ENCODE assay signal across 1 cellular context in the genomic region with DNA sequence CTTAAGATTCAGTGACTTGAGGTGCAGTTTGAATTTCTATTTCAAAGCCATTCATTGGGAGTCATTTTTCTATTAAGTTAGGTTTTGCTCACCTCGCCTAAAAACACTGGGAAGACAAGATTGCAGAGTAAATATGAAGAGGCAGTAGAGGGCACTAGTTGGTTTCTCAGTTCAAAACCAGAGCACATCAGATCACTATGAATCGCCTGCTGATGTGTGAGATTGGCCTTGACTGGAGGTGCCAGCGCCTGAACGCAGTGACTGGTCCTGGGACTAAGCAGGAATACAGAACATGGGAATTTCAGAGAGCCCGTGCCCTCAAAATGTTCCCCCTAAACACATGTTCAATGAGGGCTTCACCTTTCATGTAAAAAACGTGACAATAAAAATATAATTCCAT.
TF ChIP-seq lines count a peak whose summit lies in the region.

No MANE protein-coding gene starts in this region.

TF ChIP-seq in WTC11, 78 proteins besides CTCF, POLR2A, EP300 and RAD21 (continued from another document):
- no peak for TF ChIP-seq ZNF532 (CRISPR knock-in tag; IDR thresholded peaks at IDR 0.05; ENCODE audit: borderline replicate concordance)
- TF ChIP-seq MXD4 (CRISPR knock-in tag; IDR thresholded peaks at IDR 0.05; ENCODE audit: borderline replicate concordance) = no peak
- TF ChIP-seq AFF4 (CRISPR knock-in tag; IDR thresholded peaks at IDR 0.05; ENCODE audit: borderline replicate concordance) = no peak
- TF ChIP-seq ZNF423 (CRISPR knock-in tag; IDR thresholded peaks at IDR 0.05) = no peak
